27 cellular contexts compared by ENCODE assay signal in genomic region chr5:2049876-2050275, GRCh38.
"Had no signal": no experiment of that assay in that cellular context is flagged by ENCODE, and none has a peak within 500 bp of the region (broad histone marks: within the 10 kb centered on the region; RNA-seq: fewer than 3 reads in every experiment).

No MANE protein-coding gene starts in this region.

- H3K4me1 Mint-ChIP-seq: endodermal cell had no signal

- FAIRE-seq: colon, endothelial cell of umbilical vein, frontal cortex had no signal

- H3K4me3 Mint-ChIP-seq: dendritic cell treated with granulocyte-macrophage colony-stimulating factor and Interleukin-4, amounts not matched to agents 40 ng/mL and 50 ng/mL, for 4 days; effector memory CD8-positive, alpha-beta T cell; endodermal cell had no signal

- DNase-seq: colonic mucosa; cortex of kidney; dermis blood vessel endothelial cell; dorsolateral prefrontal cortex; effector CD4-positive, alpha-beta T cell; effector CD8-positive, alpha-beta T cell; effector memory CD4-positive, alpha-beta T cell; effector memory CD8-positive, alpha-beta T cell; endodermal cell; erythroblast; esophagus squamous epithelium; foreskin fibroblast; foreskin keratinocyte; foreskin melanocyte; gastrocnemius medialis; glutamatergic neuron; head of caudate nucleus; heart left ventricle; heart right ventricle had no signal

- H3K27me3 ChIP-seq: colonic mucosa, esophagus squamous epithelium, gastrocnemius medialis had no signal

- H3K27me3 Mint-ChIP-seq: dendritic cell treated with granulocyte-macrophage colony-stimulating factor and Interleukin-4, amounts not matched to agents 40 ng/mL and 50 ng/mL, for 4 days had no signal

- H3K4me1 ChIP-seq: colonic mucosa, esophagus squamous epithelium, foreskin keratinocyte, gastrocnemius medialis, gastroesophageal sphincter, heart left ventricle had no signal

- ATAC-seq: effector memory CD8-positive, alpha-beta T cell; esophagus mucosa; foreskin keratinocyte; gastrocnemius medialis; gastroesophageal sphincter; heart left ventricle; heart right ventricle had no signal

- H3K36me3 ChIP-seq: colonic mucosa, esophagus squamous epithelium, gastrocnemius medialis, gastroesophageal sphincter, heart left ventricle, heart right ventricle had no signal

- H3K27ac Mint-ChIP-seq: dendritic cell treated with granulocyte-macrophage colony-stimulating factor and Interleukin-4, amounts not matched to agents 40 ng/mL and 50 ng/mL, for 4 days; effector memory CD8-positive, alpha-beta T cell; endodermal cell had no signal

- H3K9me3 ChIP-seq: colonic mucosa, esophagus squamous epithelium, gastrocnemius medialis, gastroesophageal sphincter, heart right ventricle had no signal

- H3K4me3 ChIP-seq: colonic mucosa, coronary artery, dorsolateral prefrontal cortex, esophagus squamous epithelium, gastrocnemius medialis, gastroesophageal sphincter, heart left ventricle, heart right ventricle had no signal

- H3K27ac ChIP-seq: colonic mucosa, coronary artery, dorsolateral prefrontal cortex, epithelial cell of prostate, esophagus squamous epithelium, foreskin keratinocyte, gastrocnemius medialis, gastroesophageal sphincter, heart left ventricle, heart right ventricle had no signal
